Comparison of ENCODE assay signal across 1 cellular context in genomic region chr18:23503038-23503966, GRCh38.
TF ChIP-seq lines count a peak whose summit lies in the region.

TSS of gene RMC1 (plus strand) at chr18:23503511. CDS start at chr18:23503619, 108 bp downstream.

TF ChIP-seq in HepG2, 621 proteins besides CTCF, POLR2A, EP300 and RAD21 (continued from another document):
- TF ChIP-seq ZNF280B (CRISPR knock-in tag; IDR thresholded peaks at IDR 0.05; ENCODE audit: borderline replicate concordance) (0 out of 2 replicates have a peak, but pooled peaks have one; percentile 50), TGIF2 (CRISPR knock-in tag; IDR thresholded peaks at IDR 0.05) (no peak), ZNF280D (CRISPR knock-in tag; IDR thresholded peaks at IDR 0.05) (no peak; the same call in 1 of the 2 replicates), SNAPC4 (CRISPR knock-in tag; IDR thresholded peaks at IDR 0.05) (no peak), HNRNPH1 (optimal IDR thresholded peaks at IDR 0.05; ENCODE audit: low read depth, low read length) (no peak), ZNF143 (CRISPR knock-in tag; IDR thresholded peaks at IDR 0.05) (no peak), SPEN (CRISPR knock-in tag; IDR thresholded peaks at IDR 0.05; ENCODE audit: low read depth) (peak; percentile 73; the same call in 1 of the 2 replicates), ZNF629 (CRISPR knock-in tag; conservative IDR thresholded peaks at IDR 0.05) (no peak), SMAD3 (CRISPR knock-in tag; IDR thresholded peaks at IDR 0.05) (peak; percentile 24; the same call in 1 of the 2 replicates), SKI (IDR thresholded peaks at IDR 0.05; ENCODE audit: partially characterized antibody) (peak; percentile 25), PHF20 (CRISPR knock-in tag; IDR thresholded peaks at IDR 0.05) (peak; percentile 72; the same call in 1 of the 2 replicates), LBX2 (CRISPR knock-in tag; IDR thresholded peaks at IDR 0.05; ENCODE audit: borderline replicate concordance) (no peak), ATF5 (CRISPR knock-in tag; IDR thresholded peaks at IDR 0.05; ENCODE audit: low read depth) (no peak), CEBPG (CRISPR knock-in tag; IDR thresholded peaks at IDR 0.05) (no peak), RNF219 (CRISPR knock-in tag; IDR thresholded peaks at IDR 0.05) (no peak), MTA1 (CRISPR knock-in tag; IDR thresholded peaks at IDR 0.05; ENCODE audit: borderline replicate concordance) (peak; percentile 53; the same call in 1 of the 2 replicates), TRIM24 (CRISPR knock-in tag; IDR thresholded peaks at IDR 0.05) (no peak), STAT6 (CRISPR knock-in tag; IDR thresholded peaks at IDR 0.05; ENCODE audit: borderline replicate concordance) (peak; percentile 71; the same call in 1 of the 2 replicates), ZNF512 (CRISPR knock-in tag; IDR thresholded peaks at IDR 0.05) (0 out of 2 replicates have a peak, but pooled peaks have one; percentile 63), KDM3A (CRISPR knock-in tag; IDR thresholded peaks at IDR 0.05; ENCODE audit: low read depth) (peak; percentile 49; the same call in 1 of the 2 replicates), PAF1 (CRISPR knock-in tag; IDR thresholded peaks at IDR 0.05) (no peak), ELF3 (CRISPR knock-in tag; IDR thresholded peaks at IDR 0.05) (peak; percentile 88), ZNF3 (CRISPR knock-in tag; IDR thresholded peaks at IDR 0.05) (no peak), ZNF749 (CRISPR knock-in tag; IDR thresholded peaks at IDR 0.05; ENCODE audit: borderline replicate concordance) (0 out of 2 replicates have a peak, but pooled peaks have one; percentile 26), SRSF1 (optimal IDR thresholded peaks at IDR 0.05; ENCODE audit: low read depth, low read length) (no peak)
